In the genomic region with DNA sequence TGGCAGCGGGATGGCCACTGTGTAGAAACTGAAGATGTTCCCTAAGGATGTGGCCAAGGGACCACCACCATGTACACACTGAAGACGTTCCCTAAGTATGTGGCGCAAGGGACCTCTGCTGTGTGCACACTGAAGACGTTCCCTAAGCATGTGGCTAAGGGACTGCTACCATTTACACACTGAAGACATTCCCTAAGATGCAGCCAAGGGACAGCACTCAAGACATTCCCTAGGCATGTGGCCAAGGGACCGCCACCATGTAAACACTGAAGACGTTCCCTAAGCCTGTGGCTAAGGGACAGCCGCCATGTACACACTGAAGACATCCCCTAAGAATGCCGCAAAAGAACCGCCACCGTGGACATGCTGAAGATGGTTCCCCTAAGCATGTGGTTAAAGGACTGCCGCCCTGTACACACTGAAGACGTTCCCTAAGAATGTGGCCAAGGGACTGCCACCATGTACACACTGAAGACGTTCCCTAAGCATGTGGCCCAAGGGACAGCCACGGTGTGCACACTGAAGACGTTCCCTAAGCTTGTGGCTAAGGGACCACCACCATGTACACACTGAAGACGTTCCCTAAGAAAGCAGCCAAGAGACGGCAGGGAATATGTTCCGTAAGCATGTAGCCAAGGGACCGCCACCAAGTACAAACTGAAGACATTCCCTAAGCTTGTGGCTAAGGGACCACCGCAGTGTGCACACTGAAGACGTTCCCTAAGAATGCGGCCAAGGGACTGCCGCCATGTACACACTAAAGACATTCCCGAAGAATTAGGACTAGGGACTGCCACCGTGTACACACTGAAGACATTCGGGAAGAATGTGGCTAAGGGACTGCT, we compare ENCODE assay signal across 18 cellular contexts. TPM values are rescaled to one million over a fixed set of nuclear protein-coding genes. Genes with fewer than 3 reads are reported as not detected.
DNase-seq lines count a peak whose midpoint lies in the region; ATAC-seq and TF ChIP-seq lines count a peak whose summit lies in the region.
"Had no signal": no experiment of that assay in that cellular context is flagged by ENCODE, and none has a peak within 500 bp of the region (broad histone marks: within the 10 kb centered on the region; RNA-seq: fewer than 3 reads in every experiment).

No MANE protein-coding gene starts in this region.

- TF ChIP-seq POLR2A in HCT116 (IDR thresholded peaks at IDR 0.05; ENCODE audit: borderline replicate concordance, extremely low read depth, insufficient read depth, insufficient read length) (no peak), esophagus squamous epithelium (IDR thresholded peaks at IDR 0.05) (no peak)

- BruUV-seq in A673 (replicated peaks; lab: Mats Ljungman, UMichigan) (no TSS peak), HCT116 (replicated peaks; lab: Mats Ljungman, UMichigan) (no TSS peak)

- POLR2A ChIA-PET in A673 (lab: Charles Lee; ENCODE audit: low non-redundant PET) (no interaction called here), HCT116 (lab: Charles Lee) (no interaction called here), WTC11 (lab: Charles Lee) (no interaction called here)

- H3K9me3 ChIP-seq in A673 (ENCODE audit: low read depth, low read length, poor library complexity, severe bottlenecking), result no peaks in the 10 kb centered on the region
- H3K9me3 ChIP-seq in HCT116 (ENCODE audit: control insufficient read depth in 1 of 2, insufficient read depth in 1 of 2, low read depth in 1 of 2, low read length in 2 of 2), result no peaks in the 10 kb centered on the region
- H3K9me3 ChIP-seq in lower lobe of right lung, result no peaks in the 10 kb centered on the region
- H3K9me3 ChIP-seq in esophagus squamous epithelium, result no peaks in the 10 kb centered on the region
- H3K9me3 ChIP-seq: Caco-2 had no signal

- H3K9me2 ChIP-seq in HCT116 (ENCODE audit: insufficient read depth), result no peaks in the 10 kb centered on the region

- DNase-seq in A673 (ENCODE audit: low spot score) (peak; percentile 59), HCT116 (ENCODE audit: low read depth, low spot score) (peak; percentile 98), WTC11 (ENCODE audit: low spot score) (peak; percentile 39), lower lobe of right lung (peak; percentile 16), esophagus squamous epithelium (lab: John Stamatoyannopoulos, UW) (no peak)
- no peak for DNase-seq in stimulated activated effector memory CD8-positive, alpha-beta T cell treated with anti-CD3 and anti-CD28 coated beads, Interleukin-12 subunit alpha, Interleukin-12 subunit beta, amount 100 ng/mL, for 72 hours (ENCODE audit: low spot score in 2 of 2)
- no peak for DNase-seq in T-helper 2 cell treated with Interferon-gamma antibody and Interleukin-4, amounts not matched to agents 5 μg/mL and 100 μg/mL, for 36 hours (ENCODE audit: low spot score)
- DNase-seq: MV-4-11, NCI-H1417, NCI-H187, NCI-H2107, NCI-H510A, NCI-H774, Right ventricle myocardium superior had no signal

- H3K4me1 ChIP-seq in A673 (ENCODE audit: insufficient read depth, low read length, poor library complexity, severe bottlenecking) (no peaks in the 10 kb centered on the region), HCT116 (ENCODE audit: control insufficient read depth in 1 of 2, insufficient read depth in 2 of 2, low read length in 2 of 2) (peaks cover 12 to 44% of the 10 kb centered on the region in 2 experiments), lower lobe of right lung (no peaks in the 10 kb centered on the region), esophagus squamous epithelium (peaks cover 0 to 3% (median 0%) of the 10 kb centered on the region in 3 donors)
- H3K4me1 ChIP-seq: Caco-2 had no signal

- peaks cover 29% of the 10 kb centered on the region for H3K79me2 ChIP-seq in HCT116 (ENCODE audit: insufficient read depth, low read length)

- intact Hi-C loops in A673 (cut with micrococcal nuclease; ENCODE audit: unreplicated experiment), result no loop called here
- intact Hi-C loops in HCT116 (cut with micrococcal nuclease), result loop anchor here (1.0 to 2.0 kb wide), 4 partner anchors 8 to 135 kb away; no protein-coding TSS in a partner anchor
- intact Hi-C loops in lower lobe of right lung (cut with DNase I), result no loop called here
- intact Hi-C loops in esophagus squamous epithelium (cut with DNase I), result no loop called here

- H3K9me3 Mint-ChIP-seq in WTC11, result peaks cover 18% of the 10 kb centered on the region
- no peaks in the 10 kb centered on the region for H3K9me3 Mint-ChIP-seq in stimulated activated effector memory CD8-positive, alpha-beta T cell treated with anti-CD3 and anti-CD28 coated beads, Interleukin-12 subunit alpha, Interleukin-12 subunit beta, amount 100 ng/mL, for 72 hours
- H3K9me3 Mint-ChIP-seq in T-helper 2 cell treated with Interferon-gamma antibody and Interleukin-4, amounts not matched to agents 5 μg/mL and 100 μg/mL, for 36 hours, result peaks cover 4% of the 10 kb centered on the region

- H3K27me3 ChIP-seq in A673 (replicated peaks; ENCODE audit: insufficient read depth, low read depth, low read length, poor library complexity), result no peaks in the 10 kb centered on the region
- H3K27me3 ChIP-seq in HCT116 (ENCODE audit: insufficient read depth, low read length), result no peaks in the 10 kb centered on the region
- H3K27me3 ChIP-seq in lower lobe of right lung (ENCODE audit: low read depth), result no peaks in the 10 kb centered on the region
- H3K27me3 ChIP-seq in esophagus squamous epithelium, result no peaks in the 10 kb centered on the region

- H3K36me3 ChIP-seq in A673 (ENCODE audit: insufficient read depth, low read length, poor library complexity, severe bottlenecking) (no peaks in the 10 kb centered on the region), HCT116 (ENCODE audit: control insufficient read depth in 1 of 2, insufficient read depth in 2 of 2, low read length in 2 of 2) (no peaks in the 10 kb centered on the region), lower lobe of right lung (no peaks in the 10 kb centered on the region), esophagus squamous epithelium (no peaks in the 10 kb centered on the region)

- no peaks in the 10 kb centered on the region for H3K27me3 Mint-ChIP-seq in WTC11 (ENCODE audit: low read depth)
- H3K27me3 Mint-ChIP-seq in T-helper 2 cell treated with Interferon-gamma antibody and Interleukin-4, amounts not matched to agents 5 μg/mL and 100 μg/mL, for 36 hours (ENCODE audit: low read depth), result no peaks in the 10 kb centered on the region

- H3K27ac ChIP-seq in A673 (ENCODE audit: low read depth, low read length, poor library complexity, severe bottlenecking), result no peak overlapping the region
- peak overlapping the region; percentile 93 for H3K27ac ChIP-seq in HCT116 (ENCODE audit: low read depth, low read length)
- H3K27ac ChIP-seq in lower lobe of right lung, result no peak overlapping the region
- H3K27ac ChIP-seq in esophagus squamous epithelium, result no peak overlapping the region
- H3K27ac ChIP-seq: 22Rv1, KMS-11 had no signal

- H4K20me1 ChIP-seq in HCT116 (ENCODE audit: insufficient read depth), result no peaks in the 10 kb centered on the region

- H3K4me1 Mint-ChIP-seq in WTC11, result peaks cover 12% of the 10 kb centered on the region
- peaks cover 11% of the 10 kb centered on the region for H3K4me1 Mint-ChIP-seq in stimulated activated effector memory CD8-positive, alpha-beta T cell treated with anti-CD3 and anti-CD28 coated beads, Interleukin-12 subunit alpha, Interleukin-12 subunit beta, amount 100 ng/mL, for 72 hours
- no peaks in the 10 kb centered on the region for H3K4me1 Mint-ChIP-seq in T-helper 2 cell treated with Interferon-gamma antibody and Interleukin-4, amounts not matched to agents 5 μg/mL and 100 μg/mL, for 36 hours (ENCODE audit: low read depth)

- H3K27ac Mint-ChIP-seq in WTC11, result peak overlapping the region; percentile 53
- no peak overlapping the region for H3K27ac Mint-ChIP-seq in stimulated activated effector memory CD8-positive, alpha-beta T cell treated with anti-CD3 and anti-CD28 coated beads, Interleukin-12 subunit alpha, Interleukin-12 subunit beta, amount 100 ng/mL, for 72 hours
- no peak overlapping the region for H3K27ac Mint-ChIP-seq in T-helper 2 cell treated with Interferon-gamma antibody and Interleukin-4, amounts not matched to agents 5 μg/mL and 100 μg/mL, for 36 hours

- peaks cover 34% of the 10 kb centered on the region for H3K36me3 Mint-ChIP-seq in WTC11
- H3K36me3 Mint-ChIP-seq in stimulated activated effector memory CD8-positive, alpha-beta T cell treated with anti-CD3 and anti-CD28 coated beads, Interleukin-12 subunit alpha, Interleukin-12 subunit beta, amount 100 ng/mL, for 72 hours, result peaks cover 5% of the 10 kb centered on the region
- H3K36me3 Mint-ChIP-seq in T-helper 2 cell treated with Interferon-gamma antibody and Interleukin-4, amounts not matched to agents 5 μg/mL and 100 μg/mL, for 36 hours (ENCODE audit: low read depth), result no peaks in the 10 kb centered on the region

- peak overlapping the region; percentile 73 for H3K4me2 ChIP-seq in HCT116 (ENCODE audit: low read length)
- H3K4me2 ChIP-seq: KMS-11 had no signal

- H3K4me3 ChIP-seq in A673 (ENCODE audit: low read depth, low read length, poor library complexity, severe bottlenecking) (no peak overlapping the region), HCT116 (replicated peaks in 1 of 2; ENCODE audit: low read depth in 1 of 2, low read length in 2 of 2) (peak overlapping the region; percentile 24 to 47), lower lobe of right lung (no peak overlapping the region), esophagus squamous epithelium (no peak overlapping the region)

- no peak for TF ChIP-seq RAD21 in HCT116 (IDR thresholded peaks at IDR 0.05; ENCODE audit: low read depth)

- CTCF ChIA-PET in A673 (lab: Charles Lee), result no interaction called here
- CTCF ChIA-PET in HCT116 (lab: Charles Lee), result no interaction called here
- CTCF ChIA-PET in WTC11 (lab: Charles Lee), result no interaction called here

- WGBS in esophagus squamous epithelium, 2 donors, result 82 to 94% methylated on average over 19 to 21 of the region's 26 CpGs

- RAD21 ChIA-PET in HCT116 (lab: Charles Lee; ENCODE audit: low non-redundant PET in 1 of 2, low total read pairs in 2 of 2, uncharacterized antibody in 2 of 2, unreplicated experiment in 2 of 2), result no interaction called here

- peak; percentile 67 for ATAC-seq in HCT116
- peak; percentile 43 for ATAC-seq in WTC11
- ATAC-seq in lower lobe of right lung, result no peak
- ATAC-seq in HG03442 (IDR thresholded peaks at IDR 0.05; ENCODE audit: unreplicated experiment), result no peak
- ATAC-seq in stimulated activated effector memory CD8-positive, alpha-beta T cell treated with anti-CD3 and anti-CD28 coated beads, Interleukin-12 subunit alpha, Interleukin-12 subunit beta, amount 100 ng/mL, for 72 hours, result no peak

- H3K9ac ChIP-seq in HCT116 (ENCODE audit: low read length), result peak overlapping the region; percentile 58
- H3K9ac ChIP-seq: KMS-11 had no signal

- no peak for TF ChIP-seq CTCF in A673 (conservative IDR thresholded peaks at IDR 0.05; ENCODE audit: low read depth, low read length)
- no peak for TF ChIP-seq CTCF in HCT116 (IDR thresholded peaks at IDR 0.05 in 2 of 3, conservative IDR thresholded peaks at IDR 0.05 in 1 of 3; ENCODE audit: borderline replicate concordance in 1 of 3, insufficient read depth in 1 of 3, low read depth in 2 of 3, low read length in 2 of 3)
- TF ChIP-seq CTCF in WTC11 (IDR thresholded peaks at IDR 0.05), result no peak
- no peak for TF ChIP-seq CTCF in lower lobe of right lung (IDR thresholded peaks at IDR 0.05)
- no peak for TF ChIP-seq CTCF in esophagus squamous epithelium (IDR thresholded peaks at IDR 0.05)

- H3K4me3 Mint-ChIP-seq in WTC11, result no peak overlapping the region
- no peak overlapping the region for H3K4me3 Mint-ChIP-seq in stimulated activated effector memory CD8-positive, alpha-beta T cell treated with anti-CD3 and anti-CD28 coated beads, Interleukin-12 subunit alpha, Interleukin-12 subunit beta, amount 100 ng/mL, for 72 hours
- no peak overlapping the region for H3K4me3 Mint-ChIP-seq in T-helper 2 cell treated with Interferon-gamma antibody and Interleukin-4, amounts not matched to agents 5 μg/mL and 100 μg/mL, for 36 hours

- H2AFZ ChIP-seq in HCT116 (ENCODE audit: low read depth, low read length, poor library complexity, severe bottlenecking), result no peak overlapping the region

RNA-seq across cellular contexts. Expression of gene DHRSX, which starts 43.3 kb away (rescaled TPM):
- total RNA-seq in A673 (2021), result 28.1 and 30.2 TPM in 2 replicates
- 11.9 TPM for total RNA-seq in HCT116 (2021; ENCODE audit: unreplicated experiment)
- polyA plus RNA-seq in HCT116 (2012), result 14.0 and 15.9 TPM in 2 replicates
- 28.2 to 34.3 TPM (median 33.4 TPM) in 3 replicates for total RNA-seq in WTC11 (2021)
- total RNA-seq in lower lobe of right lung, result 31.9 TPM
- total RNA-seq in esophagus squamous epithelium, result 10 to 100 TPM in 1 of 4 donors, 1 to 10 TPM in 3; 4.1 to 12.2 (median 8.0) TPM

RNA-seq across cellular contexts. Expression of gene ZBED1, which starts 43.3 kb away (rescaled TPM):
- total RNA-seq in A673 (2021), result 37.6 and 46.5 TPM in 2 replicates
- total RNA-seq in HCT116 (2021; ENCODE audit: unreplicated experiment), result 21.0 TPM
- polyA plus RNA-seq in HCT116 (2012), result 10.7 and 11.8 TPM in 2 replicates
- total RNA-seq in WTC11 (2021), result 45.1 to 49.2 TPM (median 47.3 TPM) in 3 replicates
- total RNA-seq in lower lobe of right lung, result 46.3 TPM
- 10 to 100 TPM; 17.5 to 31.0 (median 25.5) TPM for total RNA-seq in esophagus squamous epithelium

Comparison
In these comparisons a context has a peak if more than half of its experiments do, and no peak if none do; other contexts are left out.
1. DNase-seq: peak in A673 (single experiment), HCT116 (single experiment), WTC11 (single experiment) and lower lobe of right lung (single experiment); none in esophagus squamous epithelium (single experiment), stimulated activated effector memory CD8-positive, alpha-beta T cell treated with anti-CD3 and anti-CD28 coated beads, Interleukin-12 subunit alpha, Interleukin-12 subunit beta, amount 100 ng/mL, for 72 hours (0 of 2) and T-helper 2 cell treated with Interferon-gamma antibody and Interleukin-4, amounts not matched to agents 5 μg/mL and 100 μg/mL, for 36 hours (single experiment).
2. H3K4me3 ChIP-seq: peak in HCT116 (2 of 2); none in A673 (single experiment), lower lobe of right lung (single experiment) and esophagus squamous epithelium (0 of 4).
3. ATAC-seq: peak in HCT116 (single experiment) and WTC11 (single experiment); none in lower lobe of right lung (0 of 2), HG03442 (single experiment) and stimulated activated effector memory CD8-positive, alpha-beta T cell treated with anti-CD3 and anti-CD28 coated beads, Interleukin-12 subunit alpha, Interleukin-12 subunit beta, amount 100 ng/mL, for 72 hours (single experiment).